Comparison of ENCODE assay signal across 9 cellular contexts in the genomic region with DNA sequence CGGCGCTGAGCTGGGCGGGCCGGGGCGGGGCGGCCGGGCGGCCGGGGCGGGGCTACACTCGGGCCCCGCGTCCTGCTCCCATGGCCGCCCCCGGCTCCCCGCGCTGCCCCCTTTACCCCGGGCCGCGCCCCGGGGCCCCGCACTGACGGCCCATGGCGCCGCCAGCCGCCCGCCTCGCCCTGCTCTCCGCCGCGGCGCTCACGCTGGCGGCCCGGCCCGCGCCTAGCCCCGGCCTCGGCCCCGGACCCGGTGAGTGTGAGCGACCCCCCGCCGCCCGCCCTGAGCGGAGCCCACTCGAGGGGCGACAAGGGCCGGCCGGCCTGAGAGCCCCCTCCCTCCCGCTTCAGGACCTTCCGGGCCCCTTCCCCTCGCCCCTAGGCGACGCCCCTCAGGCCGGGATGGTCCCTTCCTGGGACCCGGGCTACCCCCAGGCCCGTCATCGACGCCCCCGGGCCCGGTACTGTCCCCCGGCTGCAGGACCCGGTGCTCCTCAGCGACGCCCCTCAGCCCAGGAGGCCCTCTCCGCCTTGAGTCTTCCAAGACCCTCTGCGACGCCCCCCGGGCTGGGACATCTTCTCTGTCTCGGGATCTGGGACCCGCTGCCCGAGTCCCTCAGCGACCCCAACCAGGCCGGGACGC. TPM values are rescaled to one million over a fixed set of nuclear protein-coding genes. Genes with fewer than 3 reads are reported as not detected.
DNase-seq lines count a peak whose midpoint lies in the region; ATAC-seq, FAIRE-seq and TF ChIP-seq lines count a peak whose summit lies in the region.
"Had no signal": no experiment of that assay in that cellular context is flagged by ENCODE, and none has a peak within 500 bp of the region (broad histone marks: within the 10 kb centered on the region; RNA-seq: fewer than 3 reads in every experiment).

KREMEN1 (plus strand) TSS at position 57 of the 639 bp plus-strand sequence; CDS start at position 153, 96 bp downstream.

- no peaks in the 10 kb centered on the region for H4K20me1 ChIP-seq in GM12878 (ENCODE audit: control insufficient read depth, insufficient read depth)

- POLR2A ChIA-PET in GM12878 (lab: Charles Lee), result interaction anchor here (0.5 to 1.7 kb wide), 8 partner anchors 8 to 1065 kb away, joined by 3 to 5 read pairs (median 4); partner anchors contain the start of gene ZNRF3

- no peaks in the 10 kb centered on the region for H3K36me3 ChIP-seq in GM12878 (ENCODE audit: control insufficient read depth in 2 of 2, insufficient read depth in 2 of 2, low read length in 1 of 2)

- H3K9me3 Mint-ChIP-seq in activated T-cell treated with anti-CD3 and anti-CD28 coated beads, Interleukin-2, amount 50 U/mL, for 4 hours, result no peaks in the 10 kb centered on the region

- SMC1A ChIA-PET in GM12878 (lab: Charles Lee; ENCODE audit: uncharacterized antibody, unreplicated experiment), result interaction anchor here (0.6 to 2.6 kb wide), 5 partner anchors 9 to 254 kb away, joined by 3 to 13 read pairs (median 4); no protein-coding TSS in a partner anchor

- BruUV-seq in GM12878 (replicated peaks; lab: Mats Ljungman, UMichigan), result no TSS peak

- RAD21 ChIA-PET in GM12878 (lab: Charles Lee; ENCODE audit: unreplicated experiment), result interaction anchor here (0.9 to 2.5 kb wide), 11 partner anchors 9 to 240 kb away, joined by 3 to 17 read pairs (median 4); no protein-coding TSS in a partner anchor

- FAIRE-seq in GM12878 (lab: Jason Lieb, UNC), result no peak
- FAIRE-seq: G401.6 had no signal

- WGBS in GM12878 (ENCODE audit: insufficient coverage, insufficient replicate concordance, low lambda C conversion rate, missing lambda C conversion rate), result 6% methylated on average over 43 of the region's 76 CpGs

- peaks cover 5 to 15% of the 10 kb centered on the region in 2 experiments for H3K27me3 ChIP-seq in GM12878 (replicated peaks in 1 of 2; ENCODE audit: control insufficient read depth in 2 of 2, insufficient read depth in 2 of 2, low read length in 1 of 2)

- peaks cover 59% of the 10 kb centered on the region for H3K27me3 Mint-ChIP-seq in activated T-cell treated with anti-CD3 and anti-CD28 coated beads, Interleukin-2, amount 50 U/mL, for 4 hours (ENCODE audit: low read depth)

- no peak for TF ChIP-seq RAD21 in GM12878 (IDR thresholded peaks at IDR 0.05; ENCODE audit: insufficient read depth, low read depth, low read length)

- peak within 1 kb of the TSS; percentile 45; the same call in 1 of the 2 replicates for H3K4me3 ChIP-seq in GM12878

- H3K79me2 ChIP-seq in GM12878 (ENCODE audit: control insufficient read depth, insufficient read depth, low read length), result no peaks in the 10 kb centered on the region

- peaks cover 22% of the 10 kb centered on the region for H3K4me1 Mint-ChIP-seq in activated T-cell treated with anti-CD3 and anti-CD28 coated beads, Interleukin-2, amount 50 U/mL, for 4 hours (ENCODE audit: low read depth)

- no peak for TF ChIP-seq CTCF in GM12878 (IDR thresholded peaks at IDR 0.05 in 2 of 3, conservative IDR thresholded peaks at IDR 0.05 in 1 of 3; ENCODE audit: control insufficient read depth in 2 of 3, extremely low read depth in 1 of 3, insufficient read depth in 1 of 3, low read depth in 3 of 3, low read length in 3 of 3)

- peak within 1 kb of the TSS; percentile 69 for H3K4me3 Mint-ChIP-seq in activated T-cell treated with anti-CD3 and anti-CD28 coated beads, Interleukin-2, amount 50 U/mL, for 4 hours

- H3K4me2 ChIP-seq in GM12878 (ENCODE audit: control insufficient read depth, insufficient read depth), result peak within 1 kb of the TSS; percentile 76

- no peaks in the 10 kb centered on the region; the same call in 1 of the 2 replicates for H3K4me1 ChIP-seq in GM12878 (ENCODE audit: control insufficient read depth, insufficient read depth, low read length)

- in situ Hi-C loops in GM12878 (cut with MboI), result no loop called here

- no peak for TF ChIP-seq POLR2A in GM12878 (IDR thresholded peaks at IDR 0.05; ENCODE audit: low read depth, low read length)

- CTCF ChIA-PET in GM12878 (lab: Yijun Ruan, JAX), result interaction anchor here (0.6 to 1.9 kb wide), 8 partner anchors 9 to 302 kb away, joined by 3 to 6 read pairs (median 4); no protein-coding TSS in a partner anchor

- H3K27ac ChIP-seq in GM12878 (ENCODE audit: control insufficient read depth, insufficient read depth) (no peak within 1 kb of the TSS), substantia nigra (ENCODE audit: low read depth, low read length, poor library complexity, severe bottlenecking) (peak within 1 kb of the TSS; percentile 19)

- ATAC-seq in activated T-cell treated with anti-CD3 and anti-CD28 coated beads, Interleukin-2, amount 50 U/mL, for 4 hours, result peak in 1 of 2 donors; percentile 7
- no peak for ATAC-seq in GM12878
- ATAC-seq in GM21360 (IDR thresholded peaks at IDR 0.05; ENCODE audit: unreplicated experiment), result no peak

- peaks cover 2% of the 10 kb centered on the region for H3K36me3 Mint-ChIP-seq in activated T-cell treated with anti-CD3 and anti-CD28 coated beads, Interleukin-2, amount 50 U/mL, for 4 hours (ENCODE audit: insufficient read depth)

- DNase-seq in activated T-cell treated with anti-CD3 and anti-CD28 coated beads, Interleukin-2, amount 50 U/mL, for 4 hours, result no peak
- DNase-seq in activated T-cell treated with anti-CD3 and anti-CD28 coated beads, Interleukin-2, amount 50 U/mL, for 1 hour, result no peak
- DNase-seq in GM12878 (ENCODE audit: low read depth, low spot score) (no peak), left kidney (ENCODE audit: low read depth, low spot score) (peak; percentile 47), substantia nigra (lab: John Stamatoyannopoulos, UW) (no peak), H4 (ENCODE audit: low spot score) (no peak), GM03348 (ENCODE audit: low spot score) (no peak)

- no peak within 1 kb of the TSS; the same call in none of the 2 replicates for H2AFZ ChIP-seq in GM12878 (ENCODE audit: control insufficient read depth, low read depth, low read length)

- intact Hi-C loops in GM12878 (cut with micrococcal nuclease; ENCODE audit: unreplicated experiment), result no loop called here

- no peak for TF ChIP-seq EP300 in GM12878 (IDR thresholded peaks at IDR 0.05; ENCODE audit: borderline replicate concordance in 1 of 2, control insufficient read depth in 1 of 2, low read depth in 2 of 2, low read length in 2 of 2)

- no peaks in the 10 kb centered on the region for H3K9me3 ChIP-seq in GM12878 (replicated peaks; ENCODE audit: control insufficient read depth, insufficient read depth, low read length)

- H3K9ac ChIP-seq in GM12878 (ENCODE audit: control insufficient read depth, insufficient read depth, low read length), result no peak within 1 kb of the TSS

TF ChIP-seq in GM12878, 131 proteins besides CTCF, POLR2A, EP300 and RAD21:
- TF ChIP-seq CHD2 (IDR thresholded peaks at IDR 0.05; ENCODE audit: borderline replicate concordance, low read depth, low read length) (no peak), SUZ12 (IDR thresholded peaks at IDR 0.05; ENCODE audit: unreplicated experiment) (peak; percentile 55)

RNA-seq across cellular contexts. Expression of gene KREMEN1, which starts in this region (rescaled TPM):
- under 1 TPM; 0.03 to 0.33 (median 0.03) TPM for total RNA-seq in activated T-cell treated with anti-CD3 and anti-CD28 coated beads, Interleukin-2, amount 50 U/mL, for 4 hours
- 1.3 TPM in 2 replicates for total RNA-seq in GM12878 (2013; cell fraction: nucleolus; rRNA removed)
- total RNA-seq in GM12878 (2014; rRNA removed) (0.17 and 0.27 TPM in 2 replicates), GM12878 (2014; rRNA removed; fragmentation: Illumina TruSeq; extraction: Trizol) (0.13 and 0.14 TPM in 2 replicates), GM12878 (2021) (0.40 and 0.46 TPM in 2 replicates)
- 0.21 TPM for polyA plus RNA-seq in GM12878 (2011; ENCODE audit: low read depth)
- polyA plus RNA-seq in GM12878 (2011; rRNA removed) (1.8 and 2.5 TPM in 2 replicates), GM12878 (2014; fragmentation: Illumina TruSeq; extraction: Trizol) (0.05 and 0.59 TPM in 2 replicates), GM12878 (2014; fragmentation: Nextera tagmentation; extraction: Ambion mirVana) (under 1 TPM; 0.10 to 0.11 TPM), GM12878 (2014; rRNA removed) (0.37 and 0.74 TPM in 2 replicates), GM12878 (2016; fragmentation: Nextera tagmentation; extraction: Ambion mirVana) (under 1 TPM in 1 of 2 experiments, not detected in 1; 0.20 TPM)
- polyA plus RNA-seq in GM12878 (2011; cell fraction: cytosol; rRNA removed), result 3.0 and 3.5 TPM in 2 replicates
- polyA plus RNA-seq in GM12878 (2011; cell fraction: nucleus; rRNA removed), result 1.2 and 2.0 TPM in 2 replicates
- polyA plus RNA-seq in GM12878 (2012), result 0.27 and 0.47 TPM in 2 replicates
- 4.3 and 5.2 TPM in 2 replicates for polyA minus RNA-seq in GM12878 (2011; rRNA and poly(A)+ RNA removed)
- polyA minus RNA-seq in GM12878 (2011; cell fraction: cytosol; rRNA and poly(A)+ RNA removed), result 1.9 and 2.7 TPM in 2 replicates
- polyA minus RNA-seq in GM12878 (2011; cell fraction: nucleus; rRNA and poly(A)+ RNA removed), result 1.2 and 2.2 TPM in 2 replicates
- total RNA-seq in H4 (2014; rRNA removed; shearing (Covaris generic)), result 2.6 and 3.9 TPM in 2 replicates
